ENCODE assay signal across 1 cellular context in genomic region chr6:43174263-43175112, GRCh38.
A peak's percentile ranks its signal among the peaks of the same experiment; 100 is the strongest.
TF ChIP-seq lines count a peak whose summit lies in the region.

No MANE protein-coding gene starts in this region.

TF ChIP-seq in K562, 482 proteins besides CTCF, POLR2A, EP300 and RAD21 (continued from another document and continues in another):
- no peak for TF ChIP-seq XRCC4 (IDR thresholded peaks at IDR 0.05; ENCODE audit: extremely low read depth, insufficient read depth, insufficient read length)
- no peak for TF ChIP-seq KAT8 (IDR thresholded peaks at IDR 0.05; ENCODE audit: low read depth)
- TF ChIP-seq CTCFL (IDR thresholded peaks at IDR 0.05; ENCODE audit: borderline replicate concordance, insufficient read depth, low read depth, low read length, poor library complexity, severe bottlenecking): peak; percentile 13
- no peak for TF ChIP-seq STAT5B (CRISPR knock-in tag; IDR thresholded peaks at IDR 0.05)
- TF ChIP-seq ZFP36 (IDR thresholded peaks at IDR 0.05; ENCODE audit: low read depth, low read length, partially characterized antibody): no peak
- TF ChIP-seq, protein P1, sequence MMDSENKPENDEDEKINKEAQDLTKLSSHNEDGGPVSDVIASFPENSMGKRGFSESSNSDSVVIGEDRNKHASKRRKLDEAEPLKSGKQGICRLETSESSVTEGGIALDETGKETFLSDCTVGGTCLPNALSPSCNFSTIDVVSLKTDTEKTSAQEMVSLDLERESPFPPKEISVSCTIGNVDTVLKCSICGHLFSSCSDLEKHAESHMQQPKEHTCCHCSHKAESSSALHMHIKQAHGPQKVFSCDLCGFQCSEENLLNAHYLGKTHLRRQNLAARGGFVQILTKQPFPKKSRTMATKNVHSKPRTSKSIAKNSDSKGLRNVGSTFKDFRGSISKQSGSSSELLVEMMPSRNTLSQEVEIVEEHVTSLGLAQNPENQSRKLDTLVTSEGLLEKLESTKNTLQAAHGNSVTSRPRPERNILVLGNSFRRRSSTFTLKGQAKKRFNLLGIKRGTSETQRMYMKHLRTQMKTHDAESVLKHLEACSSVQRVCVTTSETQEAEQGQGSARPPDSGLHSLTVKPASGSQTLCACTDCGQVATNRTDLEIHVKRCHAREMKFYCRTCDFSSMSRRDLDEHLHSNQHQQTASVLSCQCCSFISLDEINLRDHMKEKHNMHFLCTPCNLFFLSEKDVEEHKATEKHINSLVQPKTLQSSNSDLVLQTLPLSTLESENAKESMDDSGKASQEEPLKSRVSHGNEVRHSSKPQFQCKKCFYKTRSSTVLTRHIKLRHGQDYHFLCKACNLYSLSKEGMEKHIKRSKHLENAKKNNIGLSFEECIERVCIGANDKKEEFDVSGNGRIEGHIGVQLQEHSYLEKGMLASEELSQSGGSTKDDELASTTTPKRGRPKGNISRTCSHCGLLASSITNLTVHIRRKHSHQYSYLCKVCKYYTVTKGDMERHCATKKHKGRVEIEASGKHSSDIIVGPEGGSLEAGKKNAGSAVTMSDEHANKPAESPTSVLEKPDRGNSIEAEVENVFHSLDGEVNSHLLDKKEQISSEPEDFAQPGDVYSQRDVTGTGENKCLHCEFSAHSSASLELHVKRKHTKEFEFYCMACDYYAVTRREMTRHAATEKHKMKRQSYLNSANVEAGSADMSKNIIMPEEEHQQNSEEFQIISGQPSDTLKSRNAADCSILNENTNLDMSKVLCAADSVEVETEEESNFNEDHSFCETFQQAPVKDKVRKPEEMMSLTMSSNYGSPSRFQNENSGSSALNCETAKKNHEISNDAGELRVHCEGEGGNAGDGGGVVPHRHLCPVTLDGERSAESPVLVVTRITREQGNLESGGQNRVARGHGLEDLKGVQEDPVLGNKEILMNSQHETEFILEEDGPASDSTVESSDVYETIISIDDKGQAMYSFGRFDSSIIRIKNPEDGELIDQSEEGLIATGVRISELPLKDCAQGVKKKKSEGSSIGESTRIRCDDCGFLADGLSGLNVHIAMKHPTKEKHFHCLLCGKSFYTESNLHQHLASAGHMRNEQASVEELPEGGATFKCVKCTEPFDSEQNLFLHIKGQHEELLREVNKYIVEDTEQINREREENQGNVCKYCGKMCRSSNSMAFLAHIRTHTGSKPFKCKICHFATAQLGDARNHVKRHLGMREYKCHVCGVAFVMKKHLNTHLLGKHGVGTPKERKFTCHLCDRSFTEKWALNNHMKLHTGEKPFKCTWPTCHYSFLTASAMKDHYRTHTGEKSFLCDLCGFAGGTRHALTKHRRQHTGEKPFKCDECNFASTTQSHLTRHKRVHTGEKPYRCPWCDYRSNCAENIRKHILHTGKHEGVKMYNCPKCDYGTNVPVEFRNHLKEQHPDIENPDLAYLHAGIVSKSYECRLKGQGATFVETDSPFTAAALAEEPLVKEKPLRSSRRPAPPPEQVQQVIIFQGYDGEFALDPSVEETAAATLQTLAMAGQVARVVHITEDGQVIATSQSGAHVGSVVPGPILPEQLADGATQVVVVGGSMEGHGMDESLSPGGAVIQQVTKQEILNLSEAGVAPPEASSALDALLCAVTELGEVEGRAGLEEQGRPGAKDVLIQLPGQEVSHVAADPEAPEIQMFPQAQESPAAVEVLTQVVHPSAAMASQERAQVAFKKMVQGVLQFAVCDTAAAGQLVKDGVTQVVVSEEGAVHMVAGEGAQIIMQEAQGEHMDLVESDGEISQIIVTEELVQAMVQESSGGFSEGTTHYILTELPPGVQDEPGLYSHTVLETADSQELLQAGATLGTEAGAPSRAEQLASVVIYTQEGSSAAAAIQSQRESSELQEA (IDR thresholded peaks at IDR 0.05; ENCODE audit: low read depth): no peak
- no peak for TF ChIP-seq ZNF431 (CRISPR knock-in tag; IDR thresholded peaks at IDR 0.05)
- TF ChIP-seq DEAF1 (CRISPR knock-in tag; IDR thresholded peaks at IDR 0.05): no peak
- TF ChIP-seq RBM17 (IDR thresholded peaks at IDR 0.05; ENCODE audit: borderline replicate concordance, low read depth, low read length): no peak
- TF ChIP-seq MLLT1 (IDR thresholded peaks at IDR 0.05): no peak
- TF ChIP-seq ZBTB7A (IDR thresholded peaks at IDR 0.05; ENCODE audit: borderline replicate concordance, control insufficient read depth, low read depth, low read length): peak; percentile 17; the same call in 1 of the 2 replicates
- TF ChIP-seq TFAM (CRISPR knock-in tag; conservative IDR thresholded peaks at IDR 0.05): no peak
- TF ChIP-seq, protein P2, sequence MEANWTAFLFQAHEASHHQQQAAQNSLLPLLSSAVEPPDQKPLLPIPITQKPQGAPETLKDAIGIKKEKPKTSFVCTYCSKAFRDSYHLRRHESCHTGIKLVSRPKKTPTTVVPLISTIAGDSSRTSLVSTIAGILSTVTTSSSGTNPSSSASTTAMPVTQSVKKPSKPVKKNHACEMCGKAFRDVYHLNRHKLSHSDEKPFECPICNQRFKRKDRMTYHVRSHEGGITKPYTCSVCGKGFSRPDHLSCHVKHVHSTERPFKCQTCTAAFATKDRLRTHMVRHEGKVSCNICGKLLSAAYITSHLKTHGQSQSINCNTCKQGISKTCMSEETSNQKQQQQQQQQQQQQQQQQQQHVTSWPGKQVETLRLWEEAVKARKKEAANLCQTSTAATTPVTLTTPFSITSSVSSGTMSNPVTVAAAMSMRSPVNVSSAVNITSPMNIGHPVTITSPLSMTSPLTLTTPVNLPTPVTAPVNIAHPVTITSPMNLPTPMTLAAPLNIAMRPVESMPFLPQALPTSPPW (CRISPR knock-in tag; IDR thresholded peaks at IDR 0.05): peak; percentile 89
- TF ChIP-seq POLR2H (tag; IDR thresholded peaks at IDR 0.05; ENCODE audit: low read depth): no peak
- TF ChIP-seq C11orf30 (IDR thresholded peaks at IDR 0.05; ENCODE audit: low read depth): no peak
- no peak for TF ChIP-seq ZNF174 (CRISPR knock-in tag; IDR thresholded peaks at IDR 0.05)
- TF ChIP-seq KDM5B (IDR thresholded peaks at IDR 0.05; ENCODE audit: insufficient replicate concordance, low read depth, low read length): no peak
- TF ChIP-seq E2F5 (CRISPR knock-in tag; IDR thresholded peaks at IDR 0.05): no peak
- TF ChIP-seq PHTF2 (CRISPR knock-in tag; IDR thresholded peaks at IDR 0.05): no peak
- 0 out of 2 replicates have a peak, but pooled peaks have one; percentile 47 for TF ChIP-seq KLF6 (CRISPR knock-in tag; IDR thresholded peaks at IDR 0.05; ENCODE audit: borderline replicate concordance)
- TF ChIP-seq SIN3A (IDR thresholded peaks at IDR 0.05; ENCODE audit: borderline replicate concordance in 2 of 2, control insufficient read depth in 1 of 2, low read depth in 2 of 2, low read length in 2 of 2): peak; percentile 92 to 94; a peak in 3 of 4 replicates
- no peak for TF ChIP-seq RHOXF2B (CRISPR knock-in tag; conservative IDR thresholded peaks at IDR 0.05)
- no peak for TF ChIP-seq CBFB (CRISPR knock-in tag; IDR thresholded peaks at IDR 0.05)
- TF ChIP-seq HNRNPLL (IDR thresholded peaks at IDR 0.05; ENCODE audit: low read depth, low read length, poor library complexity, severe bottlenecking): peak; percentile 63
- peak; percentile 89 for TF ChIP-seq RBFOX2 (IDR thresholded peaks at IDR 0.05; ENCODE audit: low read depth, low read length)
- no peak for TF ChIP-seq PRPF4 (IDR thresholded peaks at IDR 0.05; ENCODE audit: insufficient read depth, low read depth, low read length, poor library complexity, severe bottlenecking)
- peak; percentile 77 for TF ChIP-seq POLR2G (IDR thresholded peaks at IDR 0.05; ENCODE audit: low read depth, low read length)
- TF ChIP-seq, protein P3, sequence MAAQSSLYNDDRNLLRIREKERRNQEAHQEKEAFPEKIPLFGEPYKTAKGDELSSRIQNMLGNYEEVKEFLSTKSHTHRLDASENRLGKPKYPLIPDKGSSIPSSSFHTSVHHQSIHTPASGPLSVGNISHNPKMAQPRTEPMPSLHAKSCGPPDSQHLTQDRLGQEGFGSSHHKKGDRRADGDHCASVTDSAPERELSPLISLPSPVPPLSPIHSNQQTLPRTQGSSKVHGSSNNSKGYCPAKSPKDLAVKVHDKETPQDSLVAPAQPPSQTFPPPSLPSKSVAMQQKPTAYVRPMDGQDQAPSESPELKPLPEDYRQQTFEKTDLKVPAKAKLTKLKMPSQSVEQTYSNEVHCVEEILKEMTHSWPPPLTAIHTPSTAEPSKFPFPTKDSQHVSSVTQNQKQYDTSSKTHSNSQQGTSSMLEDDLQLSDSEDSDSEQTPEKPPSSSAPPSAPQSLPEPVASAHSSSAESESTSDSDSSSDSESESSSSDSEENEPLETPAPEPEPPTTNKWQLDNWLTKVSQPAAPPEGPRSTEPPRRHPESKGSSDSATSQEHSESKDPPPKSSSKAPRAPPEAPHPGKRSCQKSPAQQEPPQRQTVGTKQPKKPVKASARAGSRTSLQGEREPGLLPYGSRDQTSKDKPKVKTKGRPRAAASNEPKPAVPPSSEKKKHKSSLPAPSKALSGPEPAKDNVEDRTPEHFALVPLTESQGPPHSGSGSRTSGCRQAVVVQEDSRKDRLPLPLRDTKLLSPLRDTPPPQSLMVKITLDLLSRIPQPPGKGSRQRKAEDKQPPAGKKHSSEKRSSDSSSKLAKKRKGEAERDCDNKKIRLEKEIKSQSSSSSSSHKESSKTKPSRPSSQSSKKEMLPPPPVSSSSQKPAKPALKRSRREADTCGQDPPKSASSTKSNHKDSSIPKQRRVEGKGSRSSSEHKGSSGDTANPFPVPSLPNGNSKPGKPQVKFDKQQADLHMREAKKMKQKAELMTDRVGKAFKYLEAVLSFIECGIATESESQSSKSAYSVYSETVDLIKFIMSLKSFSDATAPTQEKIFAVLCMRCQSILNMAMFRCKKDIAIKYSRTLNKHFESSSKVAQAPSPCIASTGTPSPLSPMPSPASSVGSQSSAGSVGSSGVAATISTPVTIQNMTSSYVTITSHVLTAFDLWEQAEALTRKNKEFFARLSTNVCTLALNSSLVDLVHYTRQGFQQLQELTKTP (IDR thresholded peaks at IDR 0.05; ENCODE audit: low read depth in 1 of 2, partially characterized antibody in 2 of 2): peak in 1 of 2 experiments; percentile 32
- no peak for TF ChIP-seq CREBBP (IDR thresholded peaks at IDR 0.05; ENCODE audit: low read depth, low read length)
